Comparison of ENCODE assay signal across 8 cellular contexts in the genomic region with DNA sequence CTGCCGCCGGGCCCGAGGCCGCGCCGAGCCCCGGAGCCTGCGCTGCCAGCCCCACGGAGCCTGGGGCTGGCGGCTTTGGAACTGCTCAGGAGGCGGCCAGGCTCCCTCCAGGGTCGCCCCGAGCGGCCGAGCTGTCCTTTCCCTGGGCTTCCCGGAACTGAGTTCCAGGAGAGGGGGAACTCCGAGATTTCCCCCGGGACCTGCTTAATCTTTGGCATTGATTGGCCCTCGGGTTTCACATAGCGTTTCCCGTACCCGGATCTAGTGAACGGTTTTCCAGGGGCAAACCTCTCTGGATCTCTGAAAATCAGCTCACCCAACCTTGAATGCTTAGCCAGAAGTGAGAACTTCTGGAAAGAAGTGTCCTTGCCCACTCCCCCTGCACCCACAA. TPM values are rescaled to one million over a fixed set of nuclear protein-coding genes. Genes with fewer than 3 reads are reported as not detected.
DNase-seq lines count a peak whose midpoint lies in the region; ATAC-seq and TF ChIP-seq lines count a peak whose summit lies in the region.

No MANE protein-coding gene starts in this region.

- H3K36me3 Mint-ChIP-seq in activated naive CD8-positive, alpha-beta T cell treated with anti-CD3 and anti-CD28 coated beads, Interleukin-2, amount 50 U/mL, for 24 hours (ENCODE audit: low read depth) = peaks cover 7% of the 10 kb centered on the region

- H3K27ac Mint-ChIP-seq in activated naive CD8-positive, alpha-beta T cell treated with anti-CD3 and anti-CD28 coated beads, Interleukin-2, amount 50 U/mL, for 24 hours = peak overlapping the region; percentile 91

- H3K4me3 ChIP-seq in LNCaP clone FGC (ENCODE audit: low read depth, low read length) = peak overlapping the region; percentile 85

- DNase-seq in A172 (ENCODE audit: low spot score) (peak; percentile 3), GM03348 (ENCODE audit: low spot score) (peak; percentile 80), LNCaP clone FGC (ENCODE audit: low read depth) (no peak), iris pigment epithelial cell (ENCODE audit: low read depth) (peak; percentile 50), stromal cell of bone marrow (ENCODE audit: low read depth) (peak; percentile 37), MV-4-11 (lab: John Stamatoyannopoulos, UW) (no peak)
- no peak for DNase-seq in activated naive CD8-positive, alpha-beta T cell treated with anti-CD3 and anti-CD28 coated beads, Interleukin-2, amount 50 U/mL, for 24 hours
- DNase-seq in central memory CD4-positive, alpha-beta T cell = no peak

- no peaks in the 10 kb centered on the region for H3K27me3 Mint-ChIP-seq in activated naive CD8-positive, alpha-beta T cell treated with anti-CD3 and anti-CD28 coated beads, Interleukin-2, amount 50 U/mL, for 24 hours

- no peak for ATAC-seq in activated naive CD8-positive, alpha-beta T cell treated with anti-CD3 and anti-CD28 coated beads, Interleukin-2, amount 50 U/mL, for 24 hours

- H3K9me3 Mint-ChIP-seq in activated naive CD8-positive, alpha-beta T cell treated with anti-CD3 and anti-CD28 coated beads, Interleukin-2, amount 50 U/mL, for 24 hours = no peaks in the 10 kb centered on the region

- TF ChIP-seq CTCF in LNCaP clone FGC (IDR thresholded peaks at IDR 0.05; ENCODE audit: control insufficient read depth, extremely low read depth, insufficient read depth) = no peak

- H3K4me1 Mint-ChIP-seq in activated naive CD8-positive, alpha-beta T cell treated with anti-CD3 and anti-CD28 coated beads, Interleukin-2, amount 50 U/mL, for 24 hours = peaks cover 58% of the 10 kb centered on the region

- H3K4me3 Mint-ChIP-seq in activated naive CD8-positive, alpha-beta T cell treated with anti-CD3 and anti-CD28 coated beads, Interleukin-2, amount 50 U/mL, for 24 hours = peak overlapping the region; percentile 87

RNA-seq across cellular contexts. Expression of a gene that starts 0.5 kb away (rescaled TPM):
- total RNA-seq in A172 (2014; rRNA removed; shearing (Covaris generic)) = 8.6 and 10.2 TPM in 2 replicates

RNA-seq across cellular contexts. Expression of a gene that starts 57.6 kb away (rescaled TPM):
- 8.7 and 15.0 TPM in 2 replicates for total RNA-seq in A172 (2014; rRNA removed; shearing (Covaris generic))

Comparison
In these comparisons a context has a peak if more than half of its experiments do, and no peak if none do; other contexts are left out.
1. DNase-seq: peak in A172 (single experiment), GM03348 (single experiment), iris pigment epithelial cell (single experiment) and stromal cell of bone marrow (single experiment); none in LNCaP clone FGC (single experiment), activated naive CD8-positive, alpha-beta T cell treated with anti-CD3 and anti-CD28 coated beads, Interleukin-2, amount 50 U/mL, for 24 hours (single experiment), central memory CD4-positive, alpha-beta T cell (single experiment) and MV-4-11 (single experiment).